Comparison of ENCODE assay signal across 1 cellular context in genomic region chr17:45992175-45992574, GRCh38.
TF ChIP-seq lines count a peak whose summit lies in the region.

No MANE protein-coding gene starts in this region.

TF ChIP-seq in IMR-90, 13 proteins besides CTCF, POLR2A, EP300 and RAD21:
- TF ChIP-seq USF2 (IDR thresholded peaks at IDR 0.05; ENCODE audit: low read depth, low read length) (no peak), CEBPB (IDR thresholded peaks at IDR 0.05; ENCODE audit: low read depth, low read length) (no peak), RFX5 (IDR thresholded peaks at IDR 0.05; ENCODE audit: low read depth, low read length) (no peak), BHLHE40 (IDR thresholded peaks at IDR 0.05; ENCODE audit: low read depth, low read length) (no peak), RCOR1 (IDR thresholded peaks at IDR 0.05; ENCODE audit: insufficient replicate concordance, low read length) (no peak), MAZ (IDR thresholded peaks at IDR 0.05; ENCODE audit: borderline replicate concordance, low read depth, low read length) (no peak), CHD1 (IDR thresholded peaks at IDR 0.05; ENCODE audit: low read depth, low read length) (no peak), NFE2L2 (IDR thresholded peaks at IDR 0.05; ENCODE audit: low read depth, low read length) (no peak), MAFK (IDR thresholded peaks at IDR 0.05; ENCODE audit: low read depth, low read length) (no peak), FOS (IDR thresholded peaks at IDR 0.05; ENCODE audit: low read depth, low read length) (no peak), ELK1 (IDR thresholded peaks at IDR 0.05; ENCODE audit: borderline replicate concordance, low read depth, low read length) (no peak), SMC3 (IDR thresholded peaks at IDR 0.05; ENCODE audit: low read depth, low read length) (no peak), MXI1 (IDR thresholded peaks at IDR 0.05; ENCODE audit: borderline replicate concordance, low read depth, low read length) (no peak)
